In genomic region chr7:78225534-78225933, GRCh38 we compare ENCODE assay signal across 1 cellular context.
TF ChIP-seq lines count a peak whose summit lies in the region.

No MANE protein-coding gene starts in this region.

TF ChIP-seq in HepG2, 621 proteins besides CTCF, POLR2A, EP300 and RAD21 (continued from another document):
- TF ChIP-seq KIAA2018 (CRISPR knock-in tag; IDR thresholded peaks at IDR 0.05; ENCODE audit: borderline replicate concordance) (no peak), FOXP4 (CRISPR knock-in tag; IDR thresholded peaks at IDR 0.05) (no peak)
TF ChIP-seq in HepG2: peak in this region for 0.
